Comparison of ENCODE assay signal across 9 cellular contexts in genomic region chr2:136381722-136382633, GRCh38.
A peak's percentile ranks its signal among the peaks of the same experiment; 100 is the strongest.
DNase-seq lines count a peak whose midpoint lies in the region; ATAC-seq, FAIRE-seq and TF ChIP-seq lines count a peak whose summit lies in the region.
"Had no signal": no experiment of that assay in that cellular context is flagged by ENCODE, and none has a peak within 500 bp of the region (broad histone marks: within the 10 kb centered on the region; RNA-seq: fewer than 3 reads in every experiment).

No MANE protein-coding gene starts in this region.

- H3K9me2 ChIP-seq in SK-N-SH, result no peaks in the 10 kb centered on the region

- H3K9me3 ChIP-seq in HepG2 (ENCODE audit: low read length), result no peaks in the 10 kb centered on the region
- H3K9me3 ChIP-seq in thymus (ENCODE audit: control insufficient read depth), result no peaks in the 10 kb centered on the region
- no peaks in the 10 kb centered on the region for H3K9me3 ChIP-seq in SK-N-SH

- no peaks in the 10 kb centered on the region for H3K36me3 ChIP-seq in HepG2 (replicated peaks in 1 of 2; ENCODE audit: control insufficient read depth in 1 of 2, insufficient read depth in 2 of 2, low read length in 2 of 2)
- no peaks in the 10 kb centered on the region for H3K36me3 ChIP-seq in thymus (ENCODE audit: control insufficient read depth, insufficient read depth)
- no peaks in the 10 kb centered on the region for H3K36me3 ChIP-seq in SK-N-SH (replicated peaks in 1 of 2; ENCODE audit: control insufficient read depth in 1 of 2, insufficient read depth in 2 of 2, low read length in 1 of 2)

- in situ Hi-C loops in HepG2 (cut with HindIII; ENCODE audit: extremely low pct_ligation_motif_present, low pct_unique_long_range_greater_than_20kb), result loop anchor here (5.0 to 10.0 kb wide), 4 partner anchors 387 to 1397 kb away; no protein-coding TSS in a partner anchor

- H3K36me3 Mint-ChIP-seq in mesothelial cell of epicardium, result no peaks in the 10 kb centered on the region
- H3K36me3 Mint-ChIP-seq in HFFc6 (ENCODE audit: low read depth), result no peaks in the 10 kb centered on the region

- no peak for FAIRE-seq in HepG2 (lab: Jason Lieb, UNC)
- FAIRE-seq: keratinocyte had no signal

- H2AFZ ChIP-seq in HepG2 (ENCODE audit: low read length), result no peak overlapping the region
- H2AFZ ChIP-seq in SK-N-SH (ENCODE audit: low read depth), result no peak overlapping the region

- H3K27ac ChIP-seq in HepG2 (ENCODE audit: extremely low read length, insufficient read depth, low read length) (no peak overlapping the region), thymus (ENCODE audit: low read depth) (peak overlapping the region; percentile 97), SK-N-SH (ENCODE audit: low read depth in 2 of 2, low read length in 1 of 2) (no peak overlapping the region)

- TF ChIP-seq RAD21 in HepG2 (CRISPR knock-in tag; IDR thresholded peaks at IDR 0.05), result no peak
- TF ChIP-seq RAD21 in SK-N-SH (IDR thresholded peaks at IDR 0.05; ENCODE audit: low read length), result no peak

- H3K4me3 ChIP-seq in HepG2 (replicated peaks in 1 of 3; ENCODE audit: insufficient read depth in 1 of 3, low read depth in 2 of 3, low read length in 3 of 3), result no peak overlapping the region
- peak overlapping the region; percentile 33 for H3K4me3 ChIP-seq in thymus (ENCODE audit: low read length)
- no peak overlapping the region for H3K4me3 ChIP-seq in SK-N-SH (ENCODE audit: low read depth in 2 of 2, low read length in 1 of 2)

- no peaks in the 10 kb centered on the region for H4K20me1 ChIP-seq in HepG2 (ENCODE audit: insufficient read depth, low read length)
- no peaks in the 10 kb centered on the region for H4K20me1 ChIP-seq in SK-N-SH (ENCODE audit: insufficient read depth)

- H3K4me2 ChIP-seq in HepG2 (ENCODE audit: low read depth, low read length) (no peak overlapping the region), SK-N-SH (no peak overlapping the region)

- TF ChIP-seq EP300 in HepG2 (IDR thresholded peaks at IDR 0.05; ENCODE audit: low read depth in 2 of 2, low read length in 2 of 2) (no peak), HepG2 (CRISPR knock-in tag; IDR thresholded peaks at IDR 0.05; ENCODE audit: borderline replicate concordance) (no peak), SK-N-SH (IDR thresholded peaks at IDR 0.05; ENCODE audit: borderline replicate concordance in 1 of 2, low read depth in 1 of 2, low read length in 1 of 2) (no peak)

- CTCF ChIA-PET in HepG2 (lab: Yijun Ruan, JAX; ENCODE audit: low intra/inter-chr PET ratio, low total read pairs), result no interaction called here
- CTCF ChIA-PET in SK-N-SH (lab: Yijun Ruan, JAX), result interaction anchor here (0.6 to 11.3 kb wide), 8 partner anchors 14 to 501 kb away, joined by 3 to 158 read pairs (median 3); no protein-coding TSS in a partner anchor

- H3K9ac ChIP-seq in HepG2 (ENCODE audit: insufficient read depth, low read depth, low read length) (no peak overlapping the region), SK-N-SH (no peak overlapping the region)

- no peaks in the 10 kb centered on the region for H3F3A ChIP-seq in SK-N-SH (replicated peaks; ENCODE audit: insufficient read depth)

- H3K4me1 ChIP-seq in HepG2 (ENCODE audit: insufficient read depth, low read length), result no peaks in the 10 kb centered on the region
- H3K4me1 ChIP-seq in thymus (ENCODE audit: control insufficient read depth, insufficient read depth, low read length), result peaks cover 48% of the 10 kb centered on the region
- no peaks in the 10 kb centered on the region; a peak in 2 of 4 replicates for H3K4me1 ChIP-seq in SK-N-SH (ENCODE audit: control insufficient read depth in 1 of 2, insufficient read depth in 2 of 2, low read depth in 1 of 2, low read length in 1 of 2)

- no peaks in the 10 kb centered on the region for H3K27me3 Mint-ChIP-seq in mesothelial cell of epicardium (ENCODE audit: low read depth)
- peaks cover 2% of the 10 kb centered on the region; the same call in 1 of the 2 replicates for H3K27me3 Mint-ChIP-seq in HFFc6 (ENCODE audit: insufficient read depth)

- POLR2A ChIA-PET in HepG2 (lab: Yijun Ruan, JAX) (no interaction called here), SK-N-SH (lab: Yijun Ruan, JAX) (no interaction called here)

- no peak overlapping the region for H3K4me3 Mint-ChIP-seq in mesothelial cell of epicardium
- H3K4me3 Mint-ChIP-seq in HFFc6, result no peak overlapping the region

- TF ChIP-seq POLR2A in HepG2 (IDR thresholded peaks at IDR 0.05; ENCODE audit: insufficient read depth in 1 of 2, low read depth in 2 of 2, low read length in 2 of 2), result no peak

- 20% methylated on average over 14 of the region's 14 CpGs for WGBS in HepG2 (ENCODE audit: low lambda C conversion rate)
- WGBS in thymus, result 37% methylated on average over 14 of the region's 14 CpGs
- 40% methylated on average over 14 of the region's 14 CpGs for WGBS in SK-N-SH (ENCODE audit: low lambda C conversion rate)

- intact Hi-C loops in HepG2 (cut with micrococcal nuclease; ENCODE audit: unreplicated experiment), result no loop called here

- ATAC-seq in GM19351 (IDR thresholded peaks at IDR 0.05; ENCODE audit: unreplicated experiment), result peak; percentile 72
- ATAC-seq in HG03342 (IDR thresholded peaks at IDR 0.05; ENCODE audit: unreplicated experiment), result peak; percentile 74
- no peak for ATAC-seq in HepG2

- H3K4me1 Mint-ChIP-seq in mesothelial cell of epicardium (peaks cover 2% of the 10 kb centered on the region), HFFc6 (ENCODE audit: low read depth) (peaks cover 1% of the 10 kb centered on the region)

- TF ChIP-seq CTCF in HepG2 (CRISPR knock-in tag; IDR thresholded peaks at IDR 0.05) (no peak), mesothelial cell of epicardium (IDR thresholded peaks at IDR 0.05; ENCODE audit: unreplicated experiment) (no peak), HFFc6 (IDR thresholded peaks at IDR 0.05) (no peak), SK-N-SH (IDR thresholded peaks at IDR 0.05) (no peak)

- no peaks in the 10 kb centered on the region for H3K9me3 Mint-ChIP-seq in mesothelial cell of epicardium
- H3K9me3 Mint-ChIP-seq in HFFc6, result no peaks in the 10 kb centered on the region

- H3K27ac Mint-ChIP-seq in mesothelial cell of epicardium (no peak overlapping the region), HFFc6 (no peak overlapping the region)

- H3K27me3 ChIP-seq in HepG2 (ENCODE audit: control insufficient read depth in 1 of 2, insufficient read depth in 2 of 2, low read length in 2 of 2) (peaks cover 0 to 3% of the 10 kb centered on the region in 2 experiments; a peak in 1 of 5 replicates), thymus (ENCODE audit: control insufficient read depth, insufficient read depth) (no peaks in the 10 kb centered on the region), SK-N-SH (ENCODE audit: insufficient read depth) (no peaks in the 10 kb centered on the region)

- DNase-seq in activated CD4-positive, alpha-beta T cell treated with anti-CD3 and anti-CD28 coated beads for 48 hours, result peak; percentile 86
- DNase-seq in HepG2 (ENCODE audit: low spot score), result no peak
- DNase-seq in mesothelial cell of epicardium (ENCODE audit: low spot score in 2 of 2, unreplicated experiment in 2 of 2), result no peak
- no peak for DNase-seq in HFFc6
- no peak for DNase-seq in SK-N-SH

- BruUV-seq in HepG2 (replicated peaks; lab: Mats Ljungman, UMichigan), result no TSS peak

- H3K79me2 ChIP-seq in HepG2 (ENCODE audit: insufficient read depth, low read length) (no peaks in the 10 kb centered on the region), SK-N-SH (ENCODE audit: insufficient read depth) (no peaks in the 10 kb centered on the region)

TF ChIP-seq in HepG2, 621 proteins besides CTCF, POLR2A, EP300 and RAD21:
- TF ChIP-seq, protein P1, sequence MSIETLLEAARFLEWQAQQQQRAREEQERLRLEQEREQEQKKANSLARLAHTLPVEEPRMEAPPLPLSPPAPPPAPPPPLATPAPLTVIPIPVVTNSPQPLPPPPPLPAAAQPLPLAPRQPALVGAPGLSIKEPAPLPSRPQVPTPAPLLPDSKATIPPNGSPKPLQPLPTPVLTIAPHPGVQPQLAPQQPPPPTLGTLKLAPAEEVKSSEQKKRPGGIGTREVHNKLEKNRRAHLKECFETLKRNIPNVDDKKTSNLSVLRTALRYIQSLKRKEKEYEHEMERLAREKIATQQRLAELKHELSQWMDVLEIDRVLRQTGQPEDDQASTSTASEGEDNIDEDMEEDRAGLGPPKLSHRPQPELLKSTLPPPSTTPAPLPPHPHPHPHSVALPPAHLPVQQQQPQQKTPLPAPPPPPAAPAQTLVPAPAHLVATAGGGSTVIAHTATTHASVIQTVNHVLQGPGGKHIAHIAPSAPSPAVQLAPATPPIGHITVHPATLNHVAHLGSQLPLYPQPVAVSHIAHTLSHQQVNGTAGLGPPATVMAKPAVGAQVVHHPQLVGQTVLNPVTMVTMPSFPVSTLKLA (IDR thresholded peaks at IDR 0.05), result peak; percentile 36; the same call in 1 of the 2 replicates
- TF ChIP-seq KDM5A (IDR thresholded peaks at IDR 0.05; ENCODE audit: borderline replicate concordance, low read length), result no peak

TF ChIP-seq in SK-N-SH, 30 proteins besides CTCF, POLR2A, EP300 and RAD21 (continues in another document):
- TF ChIP-seq SIN3A (IDR thresholded peaks at IDR 0.05; ENCODE audit: borderline replicate concordance, low read depth, low read length) (no peak), RCOR1 (IDR thresholded peaks at IDR 0.05; ENCODE audit: low read length) (no peak), TCF12 (IDR thresholded peaks at IDR 0.05) (no peak), RXRA (IDR thresholded peaks at IDR 0.05; ENCODE audit: borderline replicate concordance, low read depth) (no peak), NRF1 (IDR thresholded peaks at IDR 0.05; ENCODE audit: low read depth, low read length) (no peak), RFX5 (IDR thresholded peaks at IDR 0.05; ENCODE audit: low read length) (no peak), USF2 (IDR thresholded peaks at IDR 0.05; ENCODE audit: borderline replicate concordance, low read depth, low read length) (no peak)
- TF ChIP-seq, protein P2, sequence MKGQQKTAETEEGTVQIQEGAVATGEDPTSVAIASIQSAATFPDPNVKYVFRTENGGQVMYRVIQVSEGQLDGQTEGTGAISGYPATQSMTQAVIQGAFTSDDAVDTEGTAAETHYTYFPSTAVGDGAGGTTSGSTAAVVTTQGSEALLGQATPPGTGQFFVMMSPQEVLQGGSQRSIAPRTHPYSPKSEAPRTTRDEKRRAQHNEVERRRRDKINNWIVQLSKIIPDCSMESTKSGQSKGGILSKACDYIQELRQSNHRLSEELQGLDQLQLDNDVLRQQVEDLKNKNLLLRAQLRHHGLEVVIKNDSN (IDR thresholded peaks at IDR 0.05; ENCODE audit: borderline replicate concordance, low read depth), result no peak
